Comparison of ENCODE assay signal across 10 cellular contexts in the genomic region with DNA sequence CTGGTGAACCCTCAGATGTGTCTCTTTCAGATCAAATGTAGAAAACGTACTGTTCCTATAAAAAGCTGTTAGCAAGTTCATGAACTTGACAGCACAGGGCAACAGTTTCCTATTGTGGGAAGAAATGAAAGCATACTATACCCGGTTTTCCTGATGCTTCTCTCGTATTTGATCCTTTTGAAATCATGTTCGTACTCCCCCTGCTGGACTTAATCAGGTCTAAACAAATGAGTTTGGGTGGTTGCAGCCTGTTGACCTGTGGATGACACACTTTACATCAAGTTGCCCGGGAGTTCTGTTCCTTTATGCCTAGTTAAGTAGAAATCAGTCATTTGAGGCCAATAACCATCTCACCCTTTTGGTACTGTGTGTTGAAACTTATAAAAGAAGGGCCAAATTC.
A peak's percentile ranks its signal among the peaks of the same experiment; 100 is the strongest.
DNase-seq lines count a peak whose midpoint lies in the region; ATAC-seq and TF ChIP-seq lines count a peak whose summit lies in the region.
"Had no signal": no experiment of that assay in that cellular context is flagged by ENCODE, and none has a peak within 500 bp of the region (broad histone marks: within the 10 kb centered on the region; RNA-seq: fewer than 3 reads in every experiment).

No MANE protein-coding gene starts in this region.

- H3K27me3 Mint-ChIP-seq in GM23338 (ENCODE audit: insufficient read depth, low read depth, poor library complexity): no peaks in the 10 kb centered on the region

- TF ChIP-seq CTCF in GM23338 (conservative IDR thresholded peaks at IDR 0.05; ENCODE audit: low read depth in 2 of 2): peak; percentile 69 to 74
- peak; percentile 45 for TF ChIP-seq CTCF in OCI-LY3 (IDR thresholded peaks at IDR 0.05; ENCODE audit: low read depth, low read length)
- no peak for TF ChIP-seq CTCF in epithelial cell of esophagus (IDR thresholded peaks at IDR 0.05; ENCODE audit: insufficient read depth, low read depth, low read length, missing control alignments)

- H3K27ac ChIP-seq in ACC112 (ENCODE audit: low read depth, low read length) (no peak overlapping the region), GM23338 (ENCODE audit: low read depth) (no peak overlapping the region), OCI-LY3 (ENCODE audit: low read length) (no peak overlapping the region)
- H3K27ac ChIP-seq: SJCRH30 had no signal

- no peak overlapping the region for H3K4me2 ChIP-seq in GM23338
- 0 out of 2 replicates have a peak overlapping the region, but pooled peaks have one; percentile 1 for H3K4me2 ChIP-seq in OCI-LY3 (ENCODE audit: low read length)

- peaks cover 8% of the 10 kb centered on the region for H3K4me1 ChIP-seq in ACC112 (ENCODE audit: control insufficient read depth, insufficient read depth, low read length, unreplicated experiment)
- 0 out of 2 replicates have a peak, but pooled peaks cover under 1% of the 10 kb centered on the region for H3K4me1 ChIP-seq in GM23338 (ENCODE audit: insufficient read depth)
- no peaks in the 10 kb centered on the region for H3K4me1 ChIP-seq in OCI-LY3 (ENCODE audit: low read length)
- H3K4me1 ChIP-seq: SJCRH30 had no signal

- H3K9ac ChIP-seq in OCI-LY3 (ENCODE audit: low read length): no peak overlapping the region

- no peaks in the 10 kb centered on the region for H3F3A ChIP-seq in GM23338 (replicated peaks; ENCODE audit: low read depth)

- H3K27ac Mint-ChIP-seq in GM23338: no peak overlapping the region
- H3K27ac Mint-ChIP-seq: activated naive CD4-positive, alpha-beta T cell treated with anti-CD3 and anti-CD28 coated beads for 36 hours had no signal

- H2AFZ ChIP-seq in ACC112 (ENCODE audit: low read length, unreplicated experiment) (peak overlapping the region; percentile 82), GM23338 (peak overlapping the region; percentile 5; the same call in 1 of the 2 replicates), OCI-LY3 (ENCODE audit: low read depth, low read length) (0 out of 2 replicates have a peak overlapping the region, but pooled peaks have one; percentile 1)

- H3K9me3 Mint-ChIP-seq in GM23338: no peaks in the 10 kb centered on the region

- no peaks in the 10 kb centered on the region for H3K9me3 ChIP-seq in OCI-LY3 (ENCODE audit: insufficient read depth, low read length)

- peak overlapping the region; percentile 59 for H3K4me3 ChIP-seq in ACC112 (ENCODE audit: low read depth, low read length)
- no peak overlapping the region for H3K4me3 ChIP-seq in GM23338
- no peak overlapping the region for H3K4me3 ChIP-seq in OCI-LY3 (ENCODE audit: low read length)
- no peak overlapping the region for H3K4me3 ChIP-seq in epithelial cell of esophagus (ENCODE audit: low read length)
- H3K4me3 ChIP-seq: SJCRH30 had no signal

- H3K27me3 ChIP-seq in ACC112 (ENCODE audit: insufficient read depth, low read length) (no peaks in the 10 kb centered on the region), GM23338 (ENCODE audit: insufficient read depth) (no peaks in the 10 kb centered on the region), OCI-LY3 (ENCODE audit: low read depth, low read length) (no peaks in the 10 kb centered on the region)

- H4K20me1 ChIP-seq in GM23338 (replicated peaks; ENCODE audit: insufficient read depth) (no peaks in the 10 kb centered on the region), OCI-LY3 (ENCODE audit: insufficient read depth, low read length) (no peaks in the 10 kb centered on the region)

- H3K36me3 ChIP-seq in ACC112 (ENCODE audit: insufficient read depth, low read length) (no peaks in the 10 kb centered on the region), GM23338 (ENCODE audit: insufficient read depth) (no peaks in the 10 kb centered on the region), OCI-LY3 (replicated peaks; ENCODE audit: low read depth, low read length) (no peaks in the 10 kb centered on the region)
- H3K36me3 ChIP-seq: SJCRH30 had no signal

- ATAC-seq in GM23338: peak; percentile 67

- peak; percentile 84 for DNase-seq in GM23338 (ENCODE audit: low spot score)
- DNase-seq in epithelial cell of esophagus (ENCODE audit: low read depth): peak; percentile 14
- no peak for DNase-seq in cerebellar nuclear complex (lab: John Stamatoyannopoulos, UW)
- no peak for DNase-seq in GM19240 (ENCODE audit: insufficient read length, low spot score)
- no peak for DNase-seq in DMS79 treated with DMSO at 0.1 percent for 48 hours (lab: John Stamatoyannopoulos, UW)
- no peak for DNase-seq in hepatic stellate cell (ENCODE audit: low spot score)
- DNase-seq: activated naive CD4-positive, alpha-beta T cell treated with anti-CD3 and anti-CD28 coated beads for 36 hours had no signal

- H3K79me2 ChIP-seq in ACC112 (ENCODE audit: control insufficient read depth, insufficient read depth, low read length, unreplicated experiment): no peaks in the 10 kb centered on the region
- H3K79me2 ChIP-seq in GM23338 (replicated peaks; ENCODE audit: insufficient read depth): no peaks in the 10 kb centered on the region
- H3K79me2 ChIP-seq in OCI-LY3 (ENCODE audit: low read length): no peaks in the 10 kb centered on the region

- no peak overlapping the region for H3K4me3 Mint-ChIP-seq in GM23338
- H3K4me3 Mint-ChIP-seq: activated naive CD4-positive, alpha-beta T cell treated with anti-CD3 and anti-CD28 coated beads for 36 hours had no signal

- H3K4me1 Mint-ChIP-seq in GM23338: no peaks in the 10 kb centered on the region

- H3K36me3 Mint-ChIP-seq in GM23338 (ENCODE audit: low read depth): no peaks in the 10 kb centered on the region

- H3K9me2 ChIP-seq in GM23338 (ENCODE audit: insufficient read depth): no peaks in the 10 kb centered on the region

TF ChIP-seq in GM23338, 12 proteins besides CTCF, POLR2A, EP300 and RAD21 (continues in another document):
- TF ChIP-seq NANOG (IDR thresholded peaks at IDR 0.05; ENCODE audit: borderline replicate concordance) (no peak), ZNF114 (CRISPR knock-in tag; IDR thresholded peaks at IDR 0.05) (no peak), ZNF331 (CRISPR knock-in tag; IDR thresholded peaks at IDR 0.05; ENCODE audit: low read depth) (no peak), CREB1 (CRISPR knock-in tag; IDR thresholded peaks at IDR 0.05; ENCODE audit: low read depth) (no peak)
- TF ChIP-seq, protein P1, sequence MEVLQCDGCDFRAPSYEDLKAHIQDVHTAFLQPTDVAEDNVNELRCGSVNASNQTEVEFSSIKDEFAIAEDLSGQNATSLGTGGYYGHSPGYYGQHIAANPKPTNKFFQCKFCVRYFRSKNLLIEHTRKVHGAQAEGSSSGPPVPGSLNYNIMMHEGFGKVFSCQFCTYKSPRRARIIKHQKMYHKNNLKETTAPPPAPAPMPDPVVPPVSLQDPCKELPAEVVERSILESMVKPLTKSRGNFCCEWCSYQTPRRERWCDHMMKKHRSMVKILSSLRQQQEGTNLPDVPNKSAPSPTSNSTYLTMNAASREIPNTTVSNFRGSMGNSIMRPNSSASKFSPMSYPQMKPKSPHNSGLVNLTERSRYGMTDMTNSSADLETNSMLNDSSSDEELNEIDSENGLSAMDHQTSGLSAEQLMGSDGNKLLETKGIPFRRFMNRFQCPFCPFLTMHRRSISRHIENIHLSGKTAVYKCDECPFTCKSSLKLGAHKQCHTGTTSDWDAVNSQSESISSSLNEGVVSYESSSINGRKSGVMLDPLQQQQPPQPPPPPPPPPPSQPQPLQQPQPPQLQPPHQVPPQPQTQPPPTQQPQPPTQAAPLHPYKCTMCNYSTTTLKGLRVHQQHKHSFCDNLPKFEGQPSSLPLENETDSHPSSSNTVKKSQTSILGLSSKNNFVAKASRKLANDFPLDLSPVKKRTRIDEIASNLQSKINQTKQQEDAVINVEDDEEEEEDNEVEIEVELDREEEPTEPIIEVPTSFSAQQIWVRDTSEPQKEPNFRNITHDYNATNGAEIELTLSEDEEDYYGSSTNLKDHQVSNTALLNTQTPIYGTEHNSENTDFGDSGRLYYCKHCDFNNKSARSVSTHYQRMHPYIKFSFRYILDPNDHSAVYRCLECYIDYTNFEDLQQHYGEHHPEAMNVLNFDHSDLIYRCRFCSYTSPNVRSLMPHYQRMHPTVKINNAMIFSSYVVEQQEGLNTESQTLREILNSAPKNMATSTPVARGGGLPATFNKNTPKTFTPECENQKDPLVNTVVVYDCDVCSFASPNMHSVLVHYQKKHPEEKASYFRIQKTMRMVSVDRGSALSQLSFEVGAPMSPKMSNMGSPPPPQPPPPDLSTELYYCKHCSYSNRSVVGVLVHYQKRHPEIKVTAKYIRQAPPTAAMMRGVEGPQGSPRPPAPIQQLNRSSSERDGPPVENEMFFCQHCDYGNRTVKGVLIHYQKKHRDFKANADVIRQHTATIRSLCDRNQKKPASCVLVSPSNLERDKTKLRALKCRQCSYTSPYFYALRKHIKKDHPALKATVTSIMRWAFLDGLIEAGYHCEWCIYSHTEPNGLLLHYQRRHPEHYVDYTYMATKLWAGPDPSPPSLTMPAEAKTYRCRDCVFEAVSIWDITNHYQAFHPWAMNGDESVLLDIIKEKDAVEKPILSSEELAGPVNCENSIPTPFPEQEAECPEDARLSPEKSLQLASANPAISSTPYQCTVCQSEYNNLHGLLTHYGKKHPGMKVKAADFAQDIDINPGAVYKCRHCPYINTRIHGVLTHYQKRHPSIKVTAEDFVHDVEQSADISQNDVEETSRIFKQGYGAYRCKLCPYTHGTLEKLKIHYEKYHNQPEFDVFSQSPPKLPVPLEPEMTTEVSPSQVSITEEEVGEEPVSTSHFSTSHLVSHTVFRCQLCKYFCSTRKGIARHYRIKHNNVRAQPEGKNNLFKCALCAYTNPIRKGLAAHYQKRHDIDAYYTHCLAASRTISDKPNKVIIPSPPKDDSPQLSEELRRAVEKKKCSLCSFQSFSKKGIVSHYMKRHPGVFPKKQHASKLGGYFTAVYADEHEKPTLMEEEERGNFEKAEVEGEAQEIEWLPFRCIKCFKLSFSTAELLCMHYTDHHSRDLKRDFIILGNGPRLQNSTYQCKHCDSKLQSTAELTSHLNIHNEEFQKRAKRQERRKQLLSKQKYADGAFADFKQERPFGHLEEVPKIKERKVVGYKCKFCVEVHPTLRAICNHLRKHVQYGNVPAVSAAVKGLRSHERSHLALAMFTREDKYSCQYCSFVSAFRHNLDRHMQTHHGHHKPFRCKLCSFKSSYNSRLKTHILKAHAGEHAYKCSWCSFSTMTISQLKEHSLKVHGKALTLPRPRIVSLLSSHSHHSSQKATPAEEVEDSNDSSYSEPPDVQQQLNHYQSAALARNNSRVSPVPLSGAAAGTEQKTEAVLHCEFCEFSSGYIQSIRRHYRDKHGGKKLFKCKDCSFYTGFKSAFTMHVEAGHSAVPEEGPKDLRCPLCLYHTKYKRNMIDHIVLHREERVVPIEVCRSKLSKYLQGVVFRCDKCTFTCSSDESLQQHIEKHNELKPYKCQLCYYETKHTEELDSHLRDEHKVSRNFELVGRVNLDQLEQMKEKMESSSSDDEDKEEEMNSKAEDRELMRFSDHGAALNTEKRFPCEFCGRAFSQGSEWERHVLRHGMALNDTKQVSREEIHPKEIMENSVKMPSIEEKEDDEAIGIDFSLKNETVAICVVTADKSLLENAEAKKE (CRISPR knock-in tag; IDR thresholded peaks at IDR 0.05): no peak

Comparison
In these comparisons a context has a peak if more than half of its experiments do, and no peak if none do; other contexts are left out.
1. H2AFZ ChIP-seq: peak in every context shown above with its lines; median percentile 82 in ACC112; 5 in GM23338; 1 in OCI-LY3.
2. DNase-seq: peak in GM23338 (single experiment) and epithelial cell of esophagus (single experiment); none in cerebellar nuclear complex (0 of 2), GM19240 (single experiment), DMS79 treated with DMSO at 0.1 percent for 48 hours (single experiment) and hepatic stellate cell (single experiment).